Comparison of ENCODE assay signal across 8 cellular contexts in the genomic region with DNA sequence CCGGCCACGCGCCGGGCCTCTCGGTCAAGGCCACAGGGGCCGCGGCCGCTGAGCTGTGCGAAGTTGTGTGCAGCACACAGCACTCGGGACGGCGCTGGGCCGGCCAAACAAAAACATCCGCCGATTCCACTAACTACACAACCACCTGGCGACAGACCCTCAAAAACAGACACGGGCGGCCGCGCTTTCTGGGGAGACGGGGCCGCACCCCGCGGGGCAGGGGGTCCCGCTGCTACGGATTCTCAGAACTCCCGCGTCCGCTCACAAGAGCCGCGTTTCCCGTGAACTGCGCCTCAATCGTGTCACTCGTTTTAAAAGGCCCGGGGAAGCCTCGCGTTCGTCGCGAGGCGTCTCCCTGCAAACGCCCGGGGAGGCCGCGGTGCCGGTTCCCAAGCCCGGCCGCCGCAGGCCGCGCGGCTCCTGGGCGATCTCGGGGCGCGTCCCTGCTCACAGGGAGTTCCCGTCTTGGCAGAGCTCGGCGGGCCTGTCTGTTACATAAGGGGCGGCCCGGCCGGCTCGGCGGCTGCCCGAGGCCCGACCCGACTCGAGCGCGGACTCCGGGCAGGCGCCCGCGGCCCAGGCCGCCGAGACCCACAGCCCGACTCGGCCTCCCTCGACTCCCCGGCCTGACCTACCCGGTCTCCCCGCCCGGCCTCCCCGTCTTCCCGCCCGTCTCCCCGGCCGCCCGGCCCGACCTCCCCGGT. TPM values are rescaled to one million over a fixed set of nuclear protein-coding genes. Genes with fewer than 3 reads are reported as not detected.
DNase-seq lines count a peak whose midpoint lies in the region; ATAC-seq and TF ChIP-seq lines count a peak whose summit lies in the region.

No MANE protein-coding gene starts in this region.

- POLR2A ChIA-PET in CD8-positive, alpha-beta memory T cell (lab: Charles Lee) = interaction anchor here (0.6 to 1.4 kb wide), 4 partner anchors 14 to 91 kb away, joined by 3 to 5 read pairs (median 4); partner anchors contain the start of genes ALG12 and CRELD2

- TF ChIP-seq CTCF in neural cell (IDR thresholded peaks at IDR 0.05; ENCODE audit: poor library complexity, severe bottlenecking) = no peak

- CTCF ChIA-PET in CD8-positive, alpha-beta memory T cell (lab: Charles Lee) = interaction anchor here (0.9 to 1.8 kb wide), 6 partner anchors 12 to 204 kb away, joined by 3 to 6 read pairs (median 4); no protein-coding TSS in a partner anchor

- peaks cover 31% of the 10 kb centered on the region for H4K20me1 ChIP-seq in neural cell (ENCODE audit: insufficient read depth)

- no peaks in the 10 kb centered on the region for H3K9me3 ChIP-seq in CD8-positive, alpha-beta memory T cell (ENCODE audit: low read length)
- peaks cover 4% of the 10 kb centered on the region for H3K9me3 ChIP-seq in neural cell (ENCODE audit: low read length)

- peak overlapping the region; percentile 84 for H3K4me3 ChIP-seq in CD8-positive, alpha-beta memory T cell (ENCODE audit: low read length)
- H3K4me3 ChIP-seq in neural cell (ENCODE audit: low read length) = peak overlapping the region; percentile 88

- peaks cover 55% of the 10 kb centered on the region for H3K79me2 ChIP-seq in neural cell (replicated peaks; ENCODE audit: insufficient read depth, low read length)

- DNase-seq in CD8-positive, alpha-beta memory T cell = peak in 4 of 5 donors; percentile 30 to 64 (median 49)
- peak; percentile 66 for DNase-seq in activated T-cell treated with anti-CD3 and anti-CD28 coated beads, Interleukin-2, amount 50 U/mL, for 24 hours
- DNase-seq in fibroblast of peridontal ligament (ENCODE audit: extremely low read depth) (peak; percentile 42), NCI-H446 (lab: John Stamatoyannopoulos, UW) (no peak), MV-4-11 (lab: John Stamatoyannopoulos, UW) (no peak), activated gamma-delta T cell treated with Interleukin-2 at 50 U/mL for 16 hours (no peak)

- H3K9ac ChIP-seq in neural cell (ENCODE audit: low read length) = peak overlapping the region; percentile 88

- peak overlapping the region; percentile 96 for H3K4me2 ChIP-seq in neural cell (ENCODE audit: low read length)

- peaks cover 4 to 47% (median 11%) of the 10 kb centered on the region in 3 donors for H3K36me3 Mint-ChIP-seq in CD8-positive, alpha-beta memory T cell
- H3K36me3 Mint-ChIP-seq in activated T-cell treated with anti-CD3 and anti-CD28 coated beads, Interleukin-2, amount 50 U/mL, for 24 hours (ENCODE audit: low read depth) = peaks cover 49% of the 10 kb centered on the region

- H3K9me3 Mint-ChIP-seq in CD8-positive, alpha-beta memory T cell = no peaks in the 10 kb centered on the region
- no peaks in the 10 kb centered on the region for H3K9me3 Mint-ChIP-seq in activated T-cell treated with anti-CD3 and anti-CD28 coated beads, Interleukin-2, amount 50 U/mL, for 24 hours

- peaks cover 28% of the 10 kb centered on the region for H3K4me1 ChIP-seq in CD8-positive, alpha-beta memory T cell (ENCODE audit: insufficient read depth, low read length)

- peaks cover 0 to 4% of the 10 kb centered on the region in 2 donors for H3K27me3 Mint-ChIP-seq in CD8-positive, alpha-beta memory T cell
- no peaks in the 10 kb centered on the region for H3K27me3 Mint-ChIP-seq in activated T-cell treated with anti-CD3 and anti-CD28 coated beads, Interleukin-2, amount 50 U/mL, for 24 hours

- H2AFZ ChIP-seq in neural cell (ENCODE audit: low read depth, low read length) = no peak overlapping the region

- peak overlapping the region; percentile 91 to 98 (median 93) for H3K4me3 Mint-ChIP-seq in CD8-positive, alpha-beta memory T cell
- peak overlapping the region; percentile 90 for H3K4me3 Mint-ChIP-seq in activated T-cell treated with anti-CD3 and anti-CD28 coated beads, Interleukin-2, amount 50 U/mL, for 24 hours

- peaks cover 11% of the 10 kb centered on the region for H3K36me3 ChIP-seq in CD8-positive, alpha-beta memory T cell (ENCODE audit: insufficient read depth, low read length)
- H3K36me3 ChIP-seq in neural cell (ENCODE audit: insufficient read depth, low read length) = peaks cover 12% of the 10 kb centered on the region

- TF ChIP-seq EP300 in neural cell (conservative IDR thresholded peaks at IDR 0.05; ENCODE audit: poor library complexity, severe bottlenecking) = no peak

- H3K27me3 ChIP-seq in CD8-positive, alpha-beta memory T cell (ENCODE audit: insufficient read depth, low read length, poor library complexity, severe bottlenecking) = no peaks in the 10 kb centered on the region
- H3K27me3 ChIP-seq in neural cell (ENCODE audit: insufficient read depth, low read depth, low read length) = no peaks in the 10 kb centered on the region

- no peaks in the 10 kb centered on the region for H3K9me2 ChIP-seq in neural cell (ENCODE audit: insufficient read depth, low read length)

- peak; percentile 26 for ATAC-seq in HG02981 (IDR thresholded peaks at IDR 0.05; ENCODE audit: unreplicated experiment)

- TF ChIP-seq RAD21 in neural cell (conservative IDR thresholded peaks at IDR 0.05) = no peak

- H3K27ac ChIP-seq in CD8-positive, alpha-beta memory T cell (ENCODE audit: low read depth, low read length) = peak overlapping the region; percentile 78
- peak overlapping the region; percentile 68 for H3K27ac ChIP-seq in neural cell (ENCODE audit: low read length)

- peak overlapping the region; percentile 79 to 98 (median 96) for H3K27ac Mint-ChIP-seq in CD8-positive, alpha-beta memory T cell
- H3K27ac Mint-ChIP-seq in activated T-cell treated with anti-CD3 and anti-CD28 coated beads, Interleukin-2, amount 50 U/mL, for 24 hours = peak overlapping the region; percentile 94

- H3F3A ChIP-seq in neural cell (ENCODE audit: insufficient read depth, low read length, poor library complexity, severe bottlenecking) = no peaks in the 10 kb centered on the region

- peaks cover 34 to 59% (median 39%) of the 10 kb centered on the region in 3 donors for H3K4me1 Mint-ChIP-seq in CD8-positive, alpha-beta memory T cell
- H3K4me1 Mint-ChIP-seq in activated T-cell treated with anti-CD3 and anti-CD28 coated beads, Interleukin-2, amount 50 U/mL, for 24 hours (ENCODE audit: low read depth) = peaks cover 55% of the 10 kb centered on the region

TF ChIP-seq in neural cell, 6 proteins besides CTCF, POLR2A, EP300 and RAD21:
- peak; percentile 38 for TF ChIP-seq REST (IDR thresholded peaks at IDR 0.05; ENCODE audit: borderline replicate concordance)
- TF ChIP-seq EZH2 (IDR thresholded peaks at IDR 0.05; ENCODE audit: borderline replicate concordance, insufficient read depth, low read length, poor library complexity, severe bottlenecking) = no peak
- TF ChIP-seq MXI1 (conservative IDR thresholded peaks at IDR 0.05; ENCODE audit: poor library complexity, severe bottlenecking) = peak; percentile 62

RNA-seq across cellular contexts. Expression of gene BRD1, which starts 0.9 kb away (rescaled TPM):
- 10 to 100 TPM; 32.9 to 35.1 TPM for total RNA-seq in CD8-positive, alpha-beta memory T cell
- 4.9 TPM for polyA plus RNA-seq in CD8-positive, alpha-beta memory T cell
- polyA plus RNA-seq in neural cell = 79.3 and 92.1 TPM in 2 replicates
- polyA minus RNA-seq in neural cell = 75.0 and 81.1 TPM in 2 replicates

RNA-seq across cellular contexts. Expression of gene ZBED4, which starts 26.9 kb away (rescaled TPM):
- 10 to 100 TPM; 24.2 to 24.3 TPM for total RNA-seq in CD8-positive, alpha-beta memory T cell
- polyA plus RNA-seq in CD8-positive, alpha-beta memory T cell = 11.1 TPM
- 15.0 and 17.8 TPM in 2 replicates for polyA plus RNA-seq in neural cell
- polyA minus RNA-seq in neural cell = 47.0 and 48.9 TPM in 2 replicates

Comparison
In these comparisons a context has a peak if more than half of its experiments do, and no peak if none do; other contexts are left out.
1. DNase-seq: peak in CD8-positive, alpha-beta memory T cell (4 of 5), activated T-cell treated with anti-CD3 and anti-CD28 coated beads, Interleukin-2, amount 50 U/mL, for 24 hours (single experiment) and fibroblast of peridontal ligament (single experiment); none in NCI-H446 (0 of 2), MV-4-11 (single experiment) and activated gamma-delta T cell treated with Interleukin-2 at 50 U/mL for 16 hours (single experiment).
2. RNA of gene BRD1, which starts 0.9 kb away (polyA plus RNA-seq): 79.3 to 92.1 TPM in neural cell; 4.9 TPM in CD8-positive, alpha-beta memory T cell (single experiment); every median in the first group is over 10 times any median in the second.